In genomic region chrX:142994988-142995387, GRCh38 we compare ENCODE assay signal across 2 cellular contexts.
A peak's percentile ranks its signal among the peaks of the same experiment; 100 is the strongest.
TF ChIP-seq lines count a peak whose summit lies in the region.

No MANE protein-coding gene starts in this region.

TF ChIP-seq in liver, 16 proteins besides CTCF, POLR2A, EP300 and RAD21:
- TF ChIP-seq YY1 (IDR thresholded peaks at IDR 0.05) (no peak), HNF4A (conservative IDR thresholded peaks at IDR 0.05) (peak; percentile 61)

TF ChIP-seq in HepG2, 621 proteins besides CTCF, POLR2A, EP300 and RAD21:
- TF ChIP-seq NPAS2 (CRISPR knock-in tag; IDR thresholded peaks at IDR 0.05; ENCODE audit: borderline replicate concordance) (no peak), SMC3 (IDR thresholded peaks at IDR 0.05; ENCODE audit: low read length) (no peak), SSRP1 (CRISPR knock-in tag; IDR thresholded peaks at IDR 0.05) (no peak), ZNF556 (CRISPR knock-in tag; IDR thresholded peaks at IDR 0.05; ENCODE audit: borderline replicate concordance) (no peak), ZNF138 (CRISPR knock-in tag; IDR thresholded peaks at IDR 0.05; ENCODE audit: low read depth) (no peak), CREB1 (IDR thresholded peaks at IDR 0.05) (no peak), CREB1 (CRISPR knock-in tag; IDR thresholded peaks at IDR 0.05) (no peak), TRIM24 (CRISPR knock-in tag; IDR thresholded peaks at IDR 0.05) (no peak), ZNF720 (CRISPR knock-in tag; IDR thresholded peaks at IDR 0.05) (no peak)
- TF ChIP-seq, protein P1, sequence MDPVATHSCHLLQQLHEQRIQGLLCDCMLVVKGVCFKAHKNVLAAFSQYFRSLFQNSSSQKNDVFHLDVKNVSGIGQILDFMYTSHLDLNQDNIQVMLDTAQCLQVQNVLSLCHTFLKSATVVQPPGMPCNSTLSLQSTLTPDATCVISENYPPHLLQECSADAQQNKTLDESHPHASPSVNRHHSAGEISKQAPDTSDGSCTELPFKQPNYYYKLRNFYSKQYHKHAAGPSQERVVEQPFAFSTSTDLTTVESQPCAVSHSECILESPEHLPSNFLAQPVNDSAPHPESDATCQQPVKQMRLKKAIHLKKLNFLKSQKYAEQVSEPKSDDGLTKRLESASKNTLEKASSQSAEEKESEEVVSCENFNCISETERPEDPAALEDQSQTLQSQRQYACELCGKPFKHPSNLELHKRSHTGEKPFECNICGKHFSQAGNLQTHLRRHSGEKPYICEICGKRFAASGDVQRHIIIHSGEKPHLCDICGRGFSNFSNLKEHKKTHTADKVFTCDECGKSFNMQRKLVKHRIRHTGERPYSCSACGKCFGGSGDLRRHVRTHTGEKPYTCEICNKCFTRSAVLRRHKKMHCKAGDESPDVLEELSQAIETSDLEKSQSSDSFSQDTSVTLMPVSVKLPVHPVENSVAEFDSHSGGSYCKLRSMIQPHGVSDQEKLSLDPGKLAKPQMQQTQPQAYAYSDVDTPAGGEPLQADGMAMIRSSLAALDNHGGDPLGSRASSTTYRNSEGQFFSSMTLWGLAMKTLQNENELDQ (CRISPR knock-in tag; IDR thresholded peaks at IDR 0.05; ENCODE audit: borderline replicate concordance): no peak
TF ChIP-seq in HepG2: peak in this region for 0.
